8 cellular contexts compared by ENCODE assay signal in the genomic region with DNA sequence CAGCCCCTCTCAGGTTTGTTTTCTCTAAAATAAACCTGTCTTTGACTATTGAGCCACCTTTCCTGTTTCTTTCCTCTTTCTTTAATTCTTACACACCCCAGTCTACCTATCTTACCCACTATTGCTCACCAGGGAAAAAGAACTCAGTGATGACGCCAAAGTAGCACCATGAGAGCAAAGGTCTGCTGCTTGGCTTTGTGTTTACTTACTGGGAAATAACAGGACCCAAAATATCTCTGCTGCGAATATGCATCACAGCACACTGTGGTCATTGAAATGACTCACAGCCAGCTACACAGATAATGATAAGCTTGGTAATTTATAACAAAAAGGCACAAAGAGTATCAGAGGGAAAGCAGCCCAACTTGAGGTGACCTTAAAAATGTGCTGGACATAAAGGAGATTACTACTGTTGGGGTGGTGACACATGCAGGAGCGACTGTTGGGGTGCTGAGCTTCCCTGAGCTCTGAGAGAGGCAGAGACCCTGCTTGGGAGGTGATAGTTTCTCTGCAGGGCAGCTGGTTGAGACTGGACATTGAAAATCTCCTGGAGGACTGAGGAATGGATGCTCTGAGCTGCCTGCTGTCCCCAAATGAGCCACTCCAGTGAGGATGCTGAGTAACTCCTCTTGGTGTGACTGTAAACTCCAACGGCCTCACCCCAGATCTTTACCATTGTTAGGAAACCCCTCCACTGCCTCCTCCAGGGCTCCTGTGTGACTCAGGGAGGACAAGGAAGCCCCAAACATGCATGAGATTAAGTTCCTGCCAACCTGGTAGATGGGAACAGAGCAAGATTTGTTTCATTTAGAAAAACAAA. TPM values are rescaled to one million over a fixed set of nuclear protein-coding genes. Genes with fewer than 3 reads are reported as not detected.
DNase-seq lines count a peak whose midpoint lies in the region; ATAC-seq and TF ChIP-seq lines count a peak whose summit lies in the region.

No MANE protein-coding gene starts in this region.

- H3K9me3 Mint-ChIP-seq in activated CD4-positive, alpha-beta memory T cell treated with anti-CD3 and anti-CD28 coated beads, Interleukin-2, amount 10 ng/mL, durations not matched to agents 7 days and 5 days: no peaks in the 10 kb centered on the region

- in situ Hi-C loops in SK-MEL-5 (cut with HindIII; ENCODE audit: low pct_unique_long_range_greater_than_20kb, low sequenced_read_pairs): no loop called here

- TF ChIP-seq CTCF in GM06990 (IDR thresholded peaks at IDR 0.05; ENCODE audit: insufficient read depth, low read length, poor library complexity, severe bottlenecking) (no peak), kidney epithelial cell (IDR thresholded peaks at IDR 0.05; ENCODE audit: insufficient read depth, low read length, poor library complexity, severe bottlenecking) (no peak), omental fat pad (IDR thresholded peaks at IDR 0.05) (no peak)

- H3K36me3 ChIP-seq in GM06990 (ENCODE audit: control insufficient read depth, insufficient read depth, low read length) (no peaks in the 10 kb centered on the region), kidney epithelial cell (ENCODE audit: control insufficient read depth, insufficient read depth, low read length) (no peaks in the 10 kb centered on the region)

- H3K36me3 Mint-ChIP-seq in activated CD4-positive, alpha-beta memory T cell treated with anti-CD3 and anti-CD28 coated beads, Interleukin-2, amount 10 ng/mL, durations not matched to agents 7 days and 5 days (ENCODE audit: low read depth): no peaks in the 10 kb centered on the region

- CTCF ChIA-PET in activated CD4-positive, alpha-beta memory T cell treated with anti-CD3 and anti-CD28 coated beads, Interleukin-2, amount 10 ng/mL, durations not matched to agents 7 days and 5 days (lab: Charles Lee): interaction anchor here (0.6 to 2.1 kb wide), 2 partner anchors 13 to 14 kb away, joined by 3 to 5 read pairs; no protein-coding TSS in a partner anchor

- no peak overlapping the region for H3K4me3 Mint-ChIP-seq in activated CD4-positive, alpha-beta memory T cell treated with anti-CD3 and anti-CD28 coated beads, Interleukin-2, amount 10 ng/mL, durations not matched to agents 7 days and 5 days

- ATAC-seq in HG02571 (IDR thresholded peaks at IDR 0.05; ENCODE audit: unreplicated experiment): peak; percentile 60
- no peak for ATAC-seq in omental fat pad (ENCODE audit: low FRiP score)

- POLR2A ChIA-PET in activated CD4-positive, alpha-beta memory T cell treated with anti-CD3 and anti-CD28 coated beads, Interleukin-2, amount 10 ng/mL, durations not matched to agents 7 days and 5 days (lab: Charles Lee): interaction anchor here (1.1 kb wide), 1 partner anchor 8 kb away, joined by 3 read pairs; no protein-coding TSS in a partner anchor

- H3K27me3 ChIP-seq in GM06990 (replicated peaks; ENCODE audit: control insufficient read depth, insufficient read depth, low read length): no peaks in the 10 kb centered on the region
- H3K27me3 ChIP-seq in kidney epithelial cell (ENCODE audit: control insufficient read depth, insufficient read depth, low read length): no peaks in the 10 kb centered on the region

- no peaks in the 10 kb centered on the region for H3K4me1 Mint-ChIP-seq in activated CD4-positive, alpha-beta memory T cell treated with anti-CD3 and anti-CD28 coated beads, Interleukin-2, amount 10 ng/mL, durations not matched to agents 7 days and 5 days

- H3K4me3 ChIP-seq in GM06990 (replicated peaks; ENCODE audit: low read depth, low read length): no peak overlapping the region
- H3K4me3 ChIP-seq in kidney epithelial cell (ENCODE audit: low read depth, low read length): no peak overlapping the region

- no peak overlapping the region for H3K27ac Mint-ChIP-seq in activated CD4-positive, alpha-beta memory T cell treated with anti-CD3 and anti-CD28 coated beads, Interleukin-2, amount 10 ng/mL, durations not matched to agents 7 days and 5 days

- DNase-seq in GM06990 (ENCODE audit: extremely low read depth, insufficient read length) (peak; percentile 38), SK-MEL-5 (ENCODE audit: low read depth, low spot score) (peak; percentile 33), kidney epithelial cell (ENCODE audit: low read depth) (peak; percentile 88), retina (no peak), NCI-H1930 (lab: John Stamatoyannopoulos, UW) (no peak), omental fat pad (ENCODE audit: low spot score) (no peak)
- DNase-seq in activated CD4-positive, alpha-beta memory T cell treated with anti-CD3 and anti-CD28 coated beads, Interleukin-2, amount 10 ng/mL, durations not matched to agents 7 days and 5 days: no peak

- H3K27me3 Mint-ChIP-seq in activated CD4-positive, alpha-beta memory T cell treated with anti-CD3 and anti-CD28 coated beads, Interleukin-2, amount 10 ng/mL, durations not matched to agents 7 days and 5 days: peaks cover 4% of the 10 kb centered on the region

RNA-seq across cellular contexts. Expression of a gene that starts 14.5 kb away (rescaled TPM):
- total RNA-seq in SK-MEL-5 (2014; rRNA removed; shearing (Covaris generic)): 0.08 TPM in 1 of 2 replicates, not detected in the other
- polyA plus RNA-seq in SK-MEL-5 (2015; cell fraction: cytosol; rRNA removed): 0.09 and 0.10 TPM in 2 replicates
- 1.1 and 3.3 TPM in 2 replicates for polyA plus RNA-seq in SK-MEL-5 (2015; cell fraction: nucleus; rRNA removed)
- total RNA-seq in kidney epithelial cell: not detected in 2 replicates
- total RNA-seq in omental fat pad: 1 to 10 TPM in 2 of 4 donors, under 1 TPM in 2; 0.24 to 2.8 (median 1.0) TPM
- under 1 TPM; 0.65 to 0.98 TPM for total RNA-seq in activated CD4-positive, alpha-beta memory T cell treated with anti-CD3 and anti-CD28 coated beads, Interleukin-2, amount 10 ng/mL, durations not matched to agents 7 days and 5 days

RNA-seq across cellular contexts. Expression of a gene that starts 25.9 kb away (rescaled TPM):
- total RNA-seq in SK-MEL-5 (2014; rRNA removed; shearing (Covaris generic)): 16.2 and 18.5 TPM in 2 replicates
- polyA plus RNA-seq in SK-MEL-5 (2015; cell fraction: cytosol; rRNA removed): 14.7 and 15.1 TPM in 2 replicates
- polyA plus RNA-seq in SK-MEL-5 (2015; cell fraction: nucleus; rRNA removed): 82.6 and 113 TPM in 2 replicates
- total RNA-seq in kidney epithelial cell (12.3 and 23.9 TPM in 2 replicates), omental fat pad (10 to 100 TPM; 15.6 to 29.3 (median 27.8) TPM)
- total RNA-seq in activated CD4-positive, alpha-beta memory T cell treated with anti-CD3 and anti-CD28 coated beads, Interleukin-2, amount 10 ng/mL, durations not matched to agents 7 days and 5 days: 10 to 100 TPM; 47.1 to 47.4 TPM

RNA-seq across cellular contexts. Expression of a gene that starts 26.1 kb away (rescaled TPM):
- 6.4 and 8.6 TPM in 2 replicates for total RNA-seq in SK-MEL-5 (2014; rRNA removed; shearing (Covaris generic))
- polyA plus RNA-seq in SK-MEL-5 (2015; cell fraction: cytosol; rRNA removed): 8.3 and 9.0 TPM in 2 replicates
- polyA plus RNA-seq in SK-MEL-5 (2015; cell fraction: nucleus; rRNA removed): 29.2 and 83.3 TPM in 2 replicates
- total RNA-seq in kidney epithelial cell: 9.1 and 27.2 TPM in 2 replicates
- 10 to 100 TPM; 19.6 to 62.9 (median 28.2) TPM for total RNA-seq in omental fat pad
- total RNA-seq in activated CD4-positive, alpha-beta memory T cell treated with anti-CD3 and anti-CD28 coated beads, Interleukin-2, amount 10 ng/mL, durations not matched to agents 7 days and 5 days: 10 to 100 TPM; 22.6 to 22.8 TPM

Comparison
In these comparisons a context has a peak if more than half of its experiments do, and no peak if none do; other contexts are left out.
1. DNase-seq: peak in GM06990 (single experiment), SK-MEL-5 (single experiment) and kidney epithelial cell (single experiment); none in retina (single experiment), NCI-H1930 (0 of 2), omental fat pad (single experiment) and activated CD4-positive, alpha-beta memory T cell treated with anti-CD3 and anti-CD28 coated beads, Interleukin-2, amount 10 ng/mL, durations not matched to agents 7 days and 5 days (single experiment).